9 cellular contexts compared by ENCODE assay signal in the genomic region with DNA sequence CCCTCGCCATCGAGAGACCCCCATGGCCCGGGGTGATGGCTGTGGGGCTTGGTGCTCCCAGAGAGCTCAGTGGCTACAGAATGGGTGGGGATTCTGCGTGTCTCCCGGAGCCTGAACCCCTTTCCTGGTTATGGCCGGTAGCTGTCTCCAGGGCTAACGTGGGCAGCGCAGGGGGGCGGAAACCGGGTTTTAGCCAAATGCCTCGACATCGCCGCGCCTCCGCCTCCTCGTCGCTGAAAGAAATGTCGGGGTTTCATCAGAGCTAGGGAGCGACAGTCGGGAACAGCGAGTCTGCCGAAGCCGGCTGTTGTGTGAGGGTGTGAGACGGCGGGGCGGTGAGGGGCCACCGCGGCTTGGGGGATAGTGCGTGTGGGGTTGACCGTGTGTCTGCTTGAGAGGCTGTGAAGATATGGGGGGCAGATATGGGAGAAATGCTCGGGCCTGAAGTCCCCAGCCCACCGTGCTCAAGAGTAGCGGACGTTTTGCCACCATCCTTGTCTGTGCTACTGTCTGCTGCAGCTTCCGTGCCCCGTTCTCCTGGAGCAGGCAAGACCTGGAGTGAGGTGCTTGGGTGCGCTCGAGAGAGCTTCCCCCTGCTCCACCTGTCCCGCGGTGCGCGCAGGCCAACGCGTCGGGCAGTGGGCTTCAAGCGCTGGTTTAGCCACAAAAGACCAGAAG. TPM values are rescaled to one million over a fixed set of nuclear protein-coding genes. Genes with fewer than 3 reads are reported as not detected.
DNase-seq lines count a peak whose midpoint lies in the region; ATAC-seq and TF ChIP-seq lines count a peak whose summit lies in the region.
"Had no signal": no experiment of that assay in that cellular context is flagged by ENCODE, and none has a peak within 500 bp of the region (broad histone marks: within the 10 kb centered on the region; RNA-seq: fewer than 3 reads in every experiment).

No MANE protein-coding gene starts in this region.

- no peaks in the 10 kb centered on the region for H3K9me3 ChIP-seq in naive thymus-derived CD4-positive, alpha-beta T cell (ENCODE audit: control insufficient read depth in 2 of 3, low read length in 3 of 3)

- TF ChIP-seq CTCF in GM13977 (IDR thresholded peaks at IDR 0.05; ENCODE audit: extremely low read depth, insufficient read depth, missing control alignments) (no peak), brain microvascular endothelial cell (IDR thresholded peaks at IDR 0.05; ENCODE audit: low read depth, low read length, missing control alignments) (no peak)

- H3K27ac Mint-ChIP-seq in naive thymus-derived CD4-positive, alpha-beta T cell = peak overlapping the region in 1 of 9 donors; percentile 80

- peaks cover 68% of the 10 kb centered on the region for H3K27me3 ChIP-seq in brain microvascular endothelial cell (replicated peaks)
- peaks cover 0 to 16% of the 10 kb centered on the region in 2 donors for H3K27me3 ChIP-seq in naive thymus-derived CD4-positive, alpha-beta T cell (ENCODE audit: control insufficient read depth in 2 of 2, insufficient read depth in 2 of 2, low read length in 2 of 2)

- H3K4me3 ChIP-seq in brain microvascular endothelial cell (ENCODE audit: low read depth, low read length) = peak overlapping the region; percentile 5
- H3K4me3 ChIP-seq in naive thymus-derived CD4-positive, alpha-beta T cell (ENCODE audit: low read length) = no peak overlapping the region

- peaks cover 4 to 11% of the 10 kb centered on the region in 2 donors for H3K4me1 ChIP-seq in naive thymus-derived CD4-positive, alpha-beta T cell (ENCODE audit: control insufficient read depth in 2 of 2, insufficient read depth in 2 of 2, low read length in 2 of 2)

- no peak for ATAC-seq in naive thymus-derived CD4-positive, alpha-beta T cell
- no peak for ATAC-seq in HG03378 (IDR thresholded peaks at IDR 0.05; ENCODE audit: unreplicated experiment)
- ATAC-seq in GM21717 (IDR thresholded peaks at IDR 0.05; ENCODE audit: unreplicated experiment) = no peak
- no peak for ATAC-seq in GM18873 (IDR thresholded peaks at IDR 0.05; ENCODE audit: low FRiP score, unreplicated experiment)

- intact Hi-C loops in naive thymus-derived CD4-positive, alpha-beta T cell (cut with micrococcal nuclease) = loop anchor here in 1 of 2 donors (5.0 kb wide), 1 partner anchor 157 kb away; no protein-coding TSS in a partner anchor

- peaks cover 0 to 6% (median 0%) of the 10 kb centered on the region in 5 donors for H3K36me3 Mint-ChIP-seq in naive thymus-derived CD4-positive, alpha-beta T cell

- peak; percentile 32 for DNase-seq in Ammon's horn (ENCODE audit: low spot score)
- DNase-seq in GM13977 (ENCODE audit: low spot score) = peak; percentile 36
- DNase-seq in brain microvascular endothelial cell = no peak
- no peak for DNase-seq in naive thymus-derived CD4-positive, alpha-beta T cell
- no peak for DNase-seq in ACHN
- DNase-seq: small intestine had no signal

- H3K36me3 ChIP-seq in brain microvascular endothelial cell (replicated peaks) = no peaks in the 10 kb centered on the region
- no peaks in the 10 kb centered on the region for H3K36me3 ChIP-seq in naive thymus-derived CD4-positive, alpha-beta T cell (ENCODE audit: control insufficient read depth in 2 of 3, insufficient read depth in 3 of 3, low read length in 3 of 3)

- peak overlapping the region in 6 of 10 donors; percentile 29 to 72 (median 40) for H3K4me3 Mint-ChIP-seq in naive thymus-derived CD4-positive, alpha-beta T cell

- POLR2A ChIA-PET in naive thymus-derived CD4-positive, alpha-beta T cell (lab: Charles Lee) = no interaction called here

- H3K27ac ChIP-seq in brain microvascular endothelial cell = no peak overlapping the region
- H3K27ac ChIP-seq in naive thymus-derived CD4-positive, alpha-beta T cell (ENCODE audit: low read depth, low read length) = no peak overlapping the region

- peaks cover 12 to 33% (median 22%) of the 10 kb centered on the region in 7 donors for H3K4me1 Mint-ChIP-seq in naive thymus-derived CD4-positive, alpha-beta T cell

- CTCF ChIA-PET in naive thymus-derived CD4-positive, alpha-beta T cell (lab: Charles Lee) = interaction anchor here (0.6 to 3.0 kb wide), 2 partner anchors 129 to 193 kb away, joined by 5 to 21 read pairs; no protein-coding TSS in a partner anchor

- H3K27me3 Mint-ChIP-seq in naive thymus-derived CD4-positive, alpha-beta T cell = peaks cover 54 to 85% (median 65%) of the 10 kb centered on the region in 5 donors

- in situ Hi-C loops in GM13977 (cut with MboI; ENCODE audit: low pct_unique_long_range_greater_than_20kb, low sequenced_read_pairs, unreplicated experiment) = loop anchor here (5.0 kb wide), 1 partner anchor 178 kb away; no protein-coding TSS in a partner anchor
- in situ Hi-C loops in brain microvascular endothelial cell (cut with HindIII; ENCODE audit: low pct_ligation_motif_present, low sequenced_read_pairs) = no loop called here
- in situ Hi-C loops in ACHN (cut with HindIII; ENCODE audit: low pct_ligation_motif_present, low pct_unique_long_range_greater_than_20kb, low sequenced_read_pairs) = no loop called here

- peaks cover 0 to 2% (median 0%) of the 10 kb centered on the region in 11 donors for H3K9me3 Mint-ChIP-seq in naive thymus-derived CD4-positive, alpha-beta T cell

RNA-seq across cellular contexts. Expression of a gene that starts 0.8 kb away (rescaled TPM):
- not detected for total RNA-seq in naive thymus-derived CD4-positive, alpha-beta T cell
- polyA plus RNA-seq in naive thymus-derived CD4-positive, alpha-beta T cell = not detected

RNA-seq across cellular contexts. Expression of a gene that starts 44.0 kb away (rescaled TPM):
- total RNA-seq in naive thymus-derived CD4-positive, alpha-beta T cell = not detected
- polyA plus RNA-seq in naive thymus-derived CD4-positive, alpha-beta T cell = not detected

RNA-seq across cellular contexts. Expression of a gene that starts 47.2 kb away (rescaled TPM):
- under 1 TPM in 3 of 5 experiments, not detected in 2; 0.29 to 0.53 (median 0.32) TPM for total RNA-seq in naive thymus-derived CD4-positive, alpha-beta T cell
- under 1 TPM in 1 of 2 donors, not detected in 1; 0.14 TPM for polyA plus RNA-seq in naive thymus-derived CD4-positive, alpha-beta T cell

Comparison
In these comparisons a context has a peak if more than half of its experiments do, and no peak if none do; other contexts are left out.
1. DNase-seq: peak in Ammon's horn (single experiment) and GM13977 (single experiment); none in brain microvascular endothelial cell (single experiment), naive thymus-derived CD4-positive, alpha-beta T cell (0 of 9) and ACHN (single experiment).